In the genomic region with DNA sequence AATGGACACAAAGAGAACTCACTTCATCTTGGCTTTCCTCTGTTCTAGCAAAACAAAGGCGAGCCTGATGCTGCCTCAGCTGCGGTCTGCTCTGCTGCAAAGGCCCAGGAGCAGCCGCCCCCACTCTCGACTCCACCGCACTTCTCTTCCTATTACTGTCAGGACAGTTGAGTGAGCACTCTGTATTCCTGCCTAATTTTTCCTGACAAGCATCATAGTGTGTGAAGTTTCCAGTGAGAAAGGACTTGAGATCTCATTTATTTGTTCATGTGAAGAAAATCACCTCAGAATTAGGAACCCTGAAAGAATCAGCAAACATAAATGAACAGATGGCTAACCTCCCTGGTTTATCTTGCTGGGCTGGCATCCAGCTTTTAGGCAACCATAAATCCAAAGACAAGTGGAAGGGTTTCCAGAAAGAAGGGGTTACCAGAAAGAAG, we compare ENCODE assay signal across 1 cellular context.
A peak's percentile ranks its signal among the peaks of the same experiment; 100 is the strongest.
TF ChIP-seq lines count a peak whose summit lies in the region.

No MANE protein-coding gene starts in this region.

TF ChIP-seq in K562, 482 proteins besides CTCF, POLR2A, EP300 and RAD21:
- peak; percentile 47 for TF ChIP-seq EGR1 (conservative IDR thresholded peaks at IDR 0.05)
- TF ChIP-seq SIX5 (IDR thresholded peaks at IDR 0.05; ENCODE audit: borderline replicate concordance in 1 of 2, insufficient read depth in 1 of 2, low read depth in 1 of 2, low read length in 2 of 2) = no peak
- TF ChIP-seq NFIC (IDR thresholded peaks at IDR 0.05) = no peak
- TF ChIP-seq, protein P1, sequence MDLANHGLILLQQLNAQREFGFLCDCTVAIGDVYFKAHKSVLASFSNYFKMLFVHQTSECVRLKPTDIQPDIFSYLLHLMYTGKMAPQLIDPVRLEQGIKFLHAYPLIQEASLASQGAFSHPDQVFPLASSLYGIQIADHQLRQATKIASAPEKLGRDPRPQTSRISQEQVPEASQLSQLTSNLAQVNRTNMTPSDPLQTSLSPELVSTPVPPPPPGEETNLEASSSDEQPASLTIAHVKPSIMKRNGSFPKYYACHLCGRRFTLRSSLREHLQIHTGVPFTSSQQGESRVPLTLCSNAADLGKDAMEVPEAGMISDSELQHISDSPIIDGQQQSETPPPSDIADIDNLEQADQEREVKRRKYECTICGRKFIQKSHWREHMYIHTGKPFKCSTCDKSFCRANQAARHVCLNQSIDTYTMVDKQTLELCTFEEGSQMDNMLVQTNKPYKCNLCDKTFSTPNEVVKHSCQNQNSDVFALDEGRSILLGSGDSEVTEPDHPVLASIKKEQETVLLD (IDR thresholded peaks at IDR 0.05) = no peak
- no peak for TF ChIP-seq HNRNPUL1 (IDR thresholded peaks at IDR 0.05; ENCODE audit: low read length)
- no peak for TF ChIP-seq CHD2 (IDR thresholded peaks at IDR 0.05; ENCODE audit: low read depth, low read length)
- no peak for TF ChIP-seq ZFP30 (CRISPR knock-in tag; IDR thresholded peaks at IDR 0.05; ENCODE audit: borderline replicate concordance)
- TF ChIP-seq DDX20 (tag; IDR thresholded peaks at IDR 0.05; ENCODE audit: low read depth) = no peak
- TF ChIP-seq, protein P2, sequence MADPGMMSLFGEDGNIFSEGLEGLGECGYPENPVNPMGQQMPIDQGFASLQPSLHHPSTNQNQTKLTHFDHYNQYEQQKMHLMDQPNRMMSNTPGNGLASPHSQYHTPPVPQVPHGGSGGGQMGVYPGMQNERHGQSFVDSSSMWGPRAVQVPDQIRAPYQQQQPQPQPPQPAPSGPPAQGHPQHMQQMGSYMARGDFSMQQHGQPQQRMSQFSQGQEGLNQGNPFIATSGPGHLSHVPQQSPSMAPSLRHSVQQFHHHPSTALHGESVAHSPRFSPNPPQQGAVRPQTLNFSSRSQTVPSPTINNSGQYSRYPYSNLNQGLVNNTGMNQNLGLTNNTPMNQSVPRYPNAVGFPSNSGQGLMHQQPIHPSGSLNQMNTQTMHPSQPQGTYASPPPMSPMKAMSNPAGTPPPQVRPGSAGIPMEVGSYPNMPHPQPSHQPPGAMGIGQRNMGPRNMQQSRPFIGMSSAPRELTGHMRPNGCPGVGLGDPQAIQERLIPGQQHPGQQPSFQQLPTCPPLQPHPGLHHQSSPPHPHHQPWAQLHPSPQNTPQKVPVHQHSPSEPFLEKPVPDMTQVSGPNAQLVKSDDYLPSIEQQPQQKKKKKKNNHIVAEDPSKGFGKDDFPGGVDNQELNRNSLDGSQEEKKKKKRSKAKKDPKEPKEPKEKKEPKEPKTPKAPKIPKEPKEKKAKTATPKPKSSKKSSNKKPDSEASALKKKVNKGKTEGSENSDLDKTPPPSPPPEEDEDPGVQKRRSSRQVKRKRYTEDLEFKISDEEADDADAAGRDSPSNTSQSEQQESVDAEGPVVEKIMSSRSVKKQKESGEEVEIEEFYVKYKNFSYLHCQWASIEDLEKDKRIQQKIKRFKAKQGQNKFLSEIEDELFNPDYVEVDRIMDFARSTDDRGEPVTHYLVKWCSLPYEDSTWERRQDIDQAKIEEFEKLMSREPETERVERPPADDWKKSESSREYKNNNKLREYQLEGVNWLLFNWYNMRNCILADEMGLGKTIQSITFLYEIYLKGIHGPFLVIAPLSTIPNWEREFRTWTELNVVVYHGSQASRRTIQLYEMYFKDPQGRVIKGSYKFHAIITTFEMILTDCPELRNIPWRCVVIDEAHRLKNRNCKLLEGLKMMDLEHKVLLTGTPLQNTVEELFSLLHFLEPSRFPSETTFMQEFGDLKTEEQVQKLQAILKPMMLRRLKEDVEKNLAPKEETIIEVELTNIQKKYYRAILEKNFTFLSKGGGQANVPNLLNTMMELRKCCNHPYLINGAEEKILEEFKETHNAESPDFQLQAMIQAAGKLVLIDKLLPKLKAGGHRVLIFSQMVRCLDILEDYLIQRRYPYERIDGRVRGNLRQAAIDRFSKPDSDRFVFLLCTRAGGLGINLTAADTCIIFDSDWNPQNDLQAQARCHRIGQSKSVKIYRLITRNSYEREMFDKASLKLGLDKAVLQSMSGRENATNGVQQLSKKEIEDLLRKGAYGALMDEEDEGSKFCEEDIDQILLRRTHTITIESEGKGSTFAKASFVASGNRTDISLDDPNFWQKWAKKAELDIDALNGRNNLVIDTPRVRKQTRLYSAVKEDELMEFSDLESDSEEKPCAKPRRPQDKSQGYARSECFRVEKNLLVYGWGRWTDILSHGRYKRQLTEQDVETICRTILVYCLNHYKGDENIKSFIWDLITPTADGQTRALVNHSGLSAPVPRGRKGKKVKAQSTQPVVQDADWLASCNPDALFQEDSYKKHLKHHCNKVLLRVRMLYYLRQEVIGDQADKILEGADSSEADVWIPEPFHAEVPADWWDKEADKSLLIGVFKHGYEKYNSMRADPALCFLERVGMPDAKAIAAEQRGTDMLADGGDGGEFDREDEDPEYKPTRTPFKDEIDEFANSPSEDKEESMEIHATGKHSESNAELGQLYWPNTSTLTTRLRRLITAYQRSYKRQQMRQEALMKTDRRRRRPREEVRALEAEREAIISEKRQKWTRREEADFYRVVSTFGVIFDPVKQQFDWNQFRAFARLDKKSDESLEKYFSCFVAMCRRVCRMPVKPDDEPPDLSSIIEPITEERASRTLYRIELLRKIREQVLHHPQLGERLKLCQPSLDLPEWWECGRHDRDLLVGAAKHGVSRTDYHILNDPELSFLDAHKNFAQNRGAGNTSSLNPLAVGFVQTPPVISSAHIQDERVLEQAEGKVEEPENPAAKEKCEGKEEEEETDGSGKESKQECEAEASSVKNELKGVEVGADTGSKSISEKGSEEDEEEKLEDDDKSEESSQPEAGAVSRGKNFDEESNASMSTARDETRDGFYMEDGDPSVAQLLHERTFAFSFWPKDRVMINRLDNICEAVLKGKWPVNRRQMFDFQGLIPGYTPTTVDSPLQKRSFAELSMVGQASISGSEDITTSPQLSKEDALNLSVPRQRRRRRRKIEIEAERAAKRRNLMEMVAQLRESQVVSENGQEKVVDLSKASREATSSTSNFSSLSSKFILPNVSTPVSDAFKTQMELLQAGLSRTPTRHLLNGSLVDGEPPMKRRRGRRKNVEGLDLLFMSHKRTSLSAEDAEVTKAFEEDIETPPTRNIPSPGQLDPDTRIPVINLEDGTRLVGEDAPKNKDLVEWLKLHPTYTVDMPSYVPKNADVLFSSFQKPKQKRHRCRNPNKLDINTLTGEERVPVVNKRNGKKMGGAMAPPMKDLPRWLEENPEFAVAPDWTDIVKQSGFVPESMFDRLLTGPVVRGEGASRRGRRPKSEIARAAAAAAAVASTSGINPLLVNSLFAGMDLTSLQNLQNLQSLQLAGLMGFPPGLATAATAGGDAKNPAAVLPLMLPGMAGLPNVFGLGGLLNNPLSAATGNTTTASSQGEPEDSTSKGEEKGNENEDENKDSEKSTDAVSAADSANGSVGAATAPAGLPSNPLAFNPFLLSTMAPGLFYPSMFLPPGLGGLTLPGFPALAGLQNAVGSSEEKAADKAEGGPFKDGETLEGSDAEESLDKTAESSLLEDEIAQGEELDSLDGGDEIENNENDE (IDR thresholded peaks at IDR 0.05; ENCODE audit: low read depth, low read length) = no peak
- peak; percentile 38; the same call in 1 of the 2 replicates for TF ChIP-seq CBFA2T3 (IDR thresholded peaks at IDR 0.05)
- TF ChIP-seq PHTF2 (CRISPR knock-in tag; IDR thresholded peaks at IDR 0.05) = no peak
- TF ChIP-seq, protein P3, sequence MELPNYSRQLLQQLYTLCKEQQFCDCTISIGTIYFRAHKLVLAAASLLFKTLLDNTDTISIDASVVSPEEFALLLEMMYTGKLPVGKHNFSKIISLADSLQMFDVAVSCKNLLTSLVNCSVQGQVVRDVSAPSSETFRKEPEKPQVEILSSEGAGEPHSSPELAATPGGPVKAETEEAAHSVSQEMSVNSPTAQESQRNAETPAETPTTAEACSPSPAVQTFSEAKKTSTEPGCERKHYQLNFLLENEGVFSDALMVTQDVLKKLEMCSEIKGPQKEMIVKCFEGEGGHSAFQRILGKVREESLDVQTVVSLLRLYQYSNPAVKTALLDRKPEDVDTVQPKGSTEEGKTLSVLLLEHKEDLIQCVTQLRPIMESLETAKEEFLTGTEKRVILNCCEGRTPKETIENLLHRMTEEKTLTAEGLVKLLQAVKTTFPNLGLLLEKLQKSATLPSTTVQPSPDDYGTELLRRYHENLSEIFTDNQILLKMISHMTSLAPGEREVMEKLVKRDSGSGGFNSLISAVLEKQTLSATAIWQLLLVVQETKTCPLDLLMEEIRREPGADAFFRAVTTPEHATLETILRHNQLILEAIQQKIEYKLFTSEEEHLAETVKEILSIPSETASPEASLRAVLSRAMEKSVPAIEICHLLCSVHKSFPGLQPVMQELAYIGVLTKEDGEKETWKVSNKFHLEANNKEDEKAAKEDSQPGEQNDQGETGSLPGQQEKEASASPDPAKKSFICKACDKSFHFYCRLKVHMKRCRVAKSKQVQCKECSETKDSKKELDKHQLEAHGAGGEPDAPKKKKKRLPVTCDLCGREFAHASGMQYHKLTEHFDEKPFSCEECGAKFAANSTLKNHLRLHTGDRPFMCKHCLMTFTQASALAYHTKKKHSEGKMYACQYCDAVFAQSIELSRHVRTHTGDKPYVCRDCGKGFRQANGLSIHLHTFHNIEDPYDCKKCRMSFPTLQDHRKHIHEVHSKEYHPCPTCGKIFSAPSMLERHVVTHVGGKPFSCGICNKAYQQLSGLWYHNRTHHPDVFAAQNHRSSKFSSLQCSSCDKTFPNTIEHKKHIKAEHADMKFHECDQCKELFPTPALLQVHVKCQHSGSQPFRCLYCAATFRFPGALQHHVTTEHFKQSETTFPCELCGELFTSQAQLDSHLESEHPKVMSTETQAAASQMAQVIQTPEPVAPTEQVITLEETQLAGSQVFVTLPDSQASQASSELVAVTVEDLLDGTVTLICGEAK (IDR thresholded peaks at IDR 0.05) = no peak
- TF ChIP-seq, protein P3 (CRISPR knock-in tag; IDR thresholded peaks at IDR 0.05) = no peak
- TF ChIP-seq BRD9 (IDR thresholded peaks at IDR 0.05; ENCODE audit: low read depth, partially characterized antibody) = no peak
- TF ChIP-seq FOXK1 (CRISPR knock-in tag; IDR thresholded peaks at IDR 0.05; ENCODE audit: borderline replicate concordance) = no peak
